Comparison of ENCODE assay signal across 1 cellular context in genomic region chr2:168456526-168457176, GRCh38.
TF ChIP-seq lines count a peak whose summit lies in the region.

No MANE protein-coding gene starts in this region.

TF ChIP-seq in HepG2, 621 proteins besides CTCF, POLR2A, EP300 and RAD21 (continued from another document and continues in another):
- peak; percentile 29; the same call in 1 of the 2 replicates for TF ChIP-seq ZNF878 (CRISPR knock-in tag; IDR thresholded peaks at IDR 0.05)
- TF ChIP-seq ZGPAT (CRISPR knock-in tag; IDR thresholded peaks at IDR 0.05), result peak; percentile 50
- no peak for TF ChIP-seq ZNF569 (CRISPR knock-in tag; IDR thresholded peaks at IDR 0.05; ENCODE audit: borderline replicate concordance)
- no peak for TF ChIP-seq PBX2 (CRISPR knock-in tag; IDR thresholded peaks at IDR 0.05)
- peak; percentile 64 for TF ChIP-seq RBM39 (IDR thresholded peaks at IDR 0.05; ENCODE audit: low read depth, low read length, poor library complexity, severe bottlenecking)
- TF ChIP-seq BCL3 (CRISPR knock-in tag; IDR thresholded peaks at IDR 0.05), result no peak
- peak; percentile 77; the same call in 1 of the 2 replicates for TF ChIP-seq ZNF567 (CRISPR knock-in tag; IDR thresholded peaks at IDR 0.05; ENCODE audit: borderline replicate concordance)
- TF ChIP-seq RELA (CRISPR knock-in tag; IDR thresholded peaks at IDR 0.05), result no peak
- TF ChIP-seq SETDB1 (CRISPR knock-in tag; IDR thresholded peaks at IDR 0.05; ENCODE audit: borderline replicate concordance), result no peak
- TF ChIP-seq RARA (CRISPR knock-in tag; IDR thresholded peaks at IDR 0.05), result peak; percentile 5; the same call in 1 of the 2 replicates
- TF ChIP-seq ZEB1 (IDR thresholded peaks at IDR 0.05; ENCODE audit: insufficient replicate concordance, low read depth), result no peak
- no peak for TF ChIP-seq ZNF850 (CRISPR knock-in tag; conservative IDR thresholded peaks at IDR 0.05)
- no peak for TF ChIP-seq RFX1 (IDR thresholded peaks at IDR 0.05)
- no peak for TF ChIP-seq MATR3 (CRISPR knock-in tag; IDR thresholded peaks at IDR 0.05)
- no peak for TF ChIP-seq HOXA7 (CRISPR knock-in tag; IDR thresholded peaks at IDR 0.05)
- TF ChIP-seq ZKSCAN8 (CRISPR knock-in tag; IDR thresholded peaks at IDR 0.05; ENCODE audit: borderline replicate concordance), result no peak
- TF ChIP-seq HMGXB4 (CRISPR knock-in tag; IDR thresholded peaks at IDR 0.05; ENCODE audit: borderline replicate concordance in 1 of 2, low read depth in 1 of 2), result peak in 1 of 2 experiments; percentile 85; a peak in 3 of 4 replicates
- no peak; the same call in 1 of the 2 replicates for TF ChIP-seq CENPT (CRISPR knock-in tag; IDR thresholded peaks at IDR 0.05; ENCODE audit: low read depth)
- no peak for TF ChIP-seq ZNF282 (IDR thresholded peaks at IDR 0.05; ENCODE audit: partially characterized antibody)
- TF ChIP-seq PRDM15 (CRISPR knock-in tag; IDR thresholded peaks at IDR 0.05), result no peak
- TF ChIP-seq NR2F2 (IDR thresholded peaks at IDR 0.05; ENCODE audit: borderline replicate concordance, low read depth), result no peak
- TF ChIP-seq HOXD1 (CRISPR knock-in tag; IDR thresholded peaks at IDR 0.05), result no peak; the same call in 1 of the 2 replicates
- TF ChIP-seq CREM (IDR thresholded peaks at IDR 0.05), result no peak
- TF ChIP-seq CREM (CRISPR knock-in tag; IDR thresholded peaks at IDR 0.05), result no peak
- no peak for TF ChIP-seq ZNF18 (CRISPR knock-in tag; IDR thresholded peaks at IDR 0.05; ENCODE audit: insufficient replicate concordance)
- peak; percentile 25; the same call in 1 of the 2 replicates for TF ChIP-seq ZBTB26 (CRISPR knock-in tag; IDR thresholded peaks at IDR 0.05; ENCODE audit: borderline replicate concordance)
- no peak for TF ChIP-seq ZNF263 (CRISPR knock-in tag; IDR thresholded peaks at IDR 0.05)
- TF ChIP-seq ZKSCAN1 (IDR thresholded peaks at IDR 0.05; ENCODE audit: low read length), result no peak
- 0 out of 2 replicates have a peak, but pooled peaks have one; percentile 42 for TF ChIP-seq PRDM10 (CRISPR knock-in tag; IDR thresholded peaks at IDR 0.05; ENCODE audit: low read depth)
- no peak; the same call in 1 of the 2 replicates for TF ChIP-seq TERF1 (CRISPR knock-in tag; IDR thresholded peaks at IDR 0.05)
- no peak for TF ChIP-seq RFXAP (CRISPR knock-in tag; IDR thresholded peaks at IDR 0.05; ENCODE audit: borderline replicate concordance)
- TF ChIP-seq ZMYM3 (CRISPR knock-in tag; IDR thresholded peaks at IDR 0.05), result peak; percentile 66; the same call in 1 of the 2 replicates
- no peak for TF ChIP-seq NR2F6 (IDR thresholded peaks at IDR 0.05)
- TF ChIP-seq NR2F6 (CRISPR knock-in tag; IDR thresholded peaks at IDR 0.05), result no peak; the same call in 1 of the 2 replicates
- TF ChIP-seq ZNF496 (CRISPR knock-in tag; IDR thresholded peaks at IDR 0.05; ENCODE audit: insufficient replicate concordance), result no peak
- no peak for TF ChIP-seq CSRNP2 (CRISPR knock-in tag; conservative IDR thresholded peaks at IDR 0.05; ENCODE audit: low read depth)
- TF ChIP-seq CHD4 (IDR thresholded peaks at IDR 0.05; ENCODE audit: borderline replicate concordance, low read length), result no peak
- no peak; the same call in 1 of the 2 replicates for TF ChIP-seq ZNF274 (CRISPR knock-in tag; IDR thresholded peaks at IDR 0.05)
- peak; percentile 88 for TF ChIP-seq ZNF414 (CRISPR knock-in tag; IDR thresholded peaks at IDR 0.05)
